ENCODE assay signal across 11 cellular contexts in the genomic region with DNA sequence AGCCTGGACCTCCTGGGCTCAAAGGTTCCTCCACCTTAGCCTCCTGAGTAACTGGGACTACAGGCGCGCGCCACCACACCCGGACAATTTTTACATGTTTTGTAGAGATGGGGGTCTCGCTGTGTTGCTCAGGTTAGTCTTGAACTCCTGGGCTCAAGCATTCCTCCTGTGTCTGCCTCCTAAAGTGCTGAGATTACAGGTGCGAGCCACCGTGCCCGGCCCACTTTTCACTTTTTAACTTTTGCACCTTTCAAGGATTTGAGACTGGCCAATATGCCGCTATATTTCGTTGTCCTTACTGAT. TPM values are rescaled to one million over a fixed set of nuclear protein-coding genes. Genes with fewer than 3 reads are reported as not detected.
DNase-seq lines count a peak whose midpoint lies in the region; ATAC-seq and TF ChIP-seq lines count a peak whose summit lies in the region.
"Had no signal": no experiment of that assay in that cellular context is flagged by ENCODE, and none has a peak within 500 bp of the region (broad histone marks: within the 10 kb centered on the region; RNA-seq: fewer than 3 reads in every experiment).

No MANE protein-coding gene starts in this region.

- no peaks in the 10 kb centered on the region for H4K20me1 ChIP-seq in GM23338 (replicated peaks; ENCODE audit: insufficient read depth)

- no peak for TF ChIP-seq EP300 in sigmoid colon (IDR thresholded peaks at IDR 0.05)

- intact Hi-C loops in sigmoid colon (cut with DNase I): loop anchor here (2.0 to 5.0 kb wide), 2 partner anchors 41 to 117 kb away; no protein-coding TSS in a partner anchor

- WGBS in sigmoid colon, 2 donors: 94% methylated on average over 10 of the region's 10 CpGs

- H3K4me1 Mint-ChIP-seq in GM23338 (peaks cover 57% of the 10 kb centered on the region), WTC11 (peaks cover 66% of the 10 kb centered on the region)

- no peak for DNase-seq in GM23338 (ENCODE audit: low spot score)
- no peak for DNase-seq in WTC11 (ENCODE audit: low spot score)
- DNase-seq in fibroblast of villous mesenchyme (ENCODE audit: low read depth): no peak
- DNase-seq in sigmoid colon: no peak
- no peak for DNase-seq in D341Med (ENCODE audit: low spot score)
- no peak for DNase-seq in NCI-H345 (lab: John Stamatoyannopoulos, UW)
- no peak for DNase-seq in NCI-H82 (lab: John Stamatoyannopoulos, UW)
- DNase-seq: GF-D8, occipital lobe had no signal

- peaks cover 10% of the 10 kb centered on the region for H3F3A ChIP-seq in GM23338 (replicated peaks; ENCODE audit: low read depth)

- POLR2A ChIA-PET in WTC11 (lab: Charles Lee): no interaction called here

- TF ChIP-seq CTCF in GM23338 (conservative IDR thresholded peaks at IDR 0.05; ENCODE audit: low read depth in 2 of 2): no peak
- no peak for TF ChIP-seq CTCF in WTC11 (IDR thresholded peaks at IDR 0.05)
- TF ChIP-seq CTCF in fibroblast of villous mesenchyme (IDR thresholded peaks at IDR 0.05; ENCODE audit: insufficient read depth, low read depth, low read length): no peak
- TF ChIP-seq CTCF in sigmoid colon (IDR thresholded peaks at IDR 0.05): no peak

- H3K9me3 Mint-ChIP-seq in GM23338 (peaks cover 3% of the 10 kb centered on the region), WTC11 (no peaks in the 10 kb centered on the region)

- H2AFZ ChIP-seq in GM23338: no peak overlapping the region

- H3K4me3 Mint-ChIP-seq in GM23338: peak overlapping the region; percentile 76
- peak overlapping the region; percentile 70 for H3K4me3 Mint-ChIP-seq in WTC11

- H3K36me3 Mint-ChIP-seq in GM23338 (ENCODE audit: low read depth): peaks cover 15% of the 10 kb centered on the region; the same call in 2 of the 3 replicates
- H3K36me3 Mint-ChIP-seq in WTC11: peaks cover 6% of the 10 kb centered on the region; the same call in 1 of the 2 replicates

- no peak for TF ChIP-seq POLR2A in sigmoid colon (IDR thresholded peaks at IDR 0.05)

- H3K27me3 ChIP-seq in GM23338 (ENCODE audit: insufficient read depth) (no peaks in the 10 kb centered on the region), sigmoid colon (no peaks in the 10 kb centered on the region)

- H3K4me2 ChIP-seq in GM23338: peak overlapping the region; percentile 46

- peak overlapping the region; percentile 71 for H3K4me3 ChIP-seq in GM23338
- peak overlapping the region; percentile 73 for H3K4me3 ChIP-seq in fibroblast of villous mesenchyme (ENCODE audit: low read depth, low read length)
- H3K4me3 ChIP-seq in sigmoid colon: peak overlapping the region in 2 of 4 donors; percentile 93 to 94

- peaks cover 28% of the 10 kb centered on the region for H3K4me1 ChIP-seq in GM23338 (ENCODE audit: insufficient read depth)
- H3K4me1 ChIP-seq in sigmoid colon: peaks cover 0 to 39% (median 28%) of the 10 kb centered on the region in 4 donors

- CTCF ChIA-PET in WTC11 (lab: Charles Lee): interaction anchor here (1.2 to 4.2 kb wide), 2 partner anchors 102 to 127 kb away, joined by 3 to 20 read pairs; no protein-coding TSS in a partner anchor

- H3K27ac Mint-ChIP-seq in GM23338 (peak overlapping the region; percentile 91), WTC11 (peak overlapping the region; percentile 96)

- H3K36me3 ChIP-seq in GM23338 (ENCODE audit: insufficient read depth) (no peaks in the 10 kb centered on the region), sigmoid colon (no peaks in the 10 kb centered on the region)

- no peaks in the 10 kb centered on the region for H3K9me3 ChIP-seq in sigmoid colon

- peaks cover 31% of the 10 kb centered on the region for H3K79me2 ChIP-seq in GM23338 (replicated peaks; ENCODE audit: insufficient read depth)

- ATAC-seq in GM23338 (no peak), WTC11 (no peak), HG03025 (IDR thresholded peaks at IDR 0.05; ENCODE audit: low FRiP score, unreplicated experiment) (no peak)

- no peaks in the 10 kb centered on the region for H3K9me2 ChIP-seq in GM23338 (ENCODE audit: insufficient read depth)

- peak overlapping the region; percentile 97 for H3K27ac ChIP-seq in GM23338 (ENCODE audit: low read depth)
- peak overlapping the region; percentile 92 to 95 (median 93) for H3K27ac ChIP-seq in sigmoid colon
- H3K27ac ChIP-seq: HL-60 had no signal

- H3K27me3 Mint-ChIP-seq in GM23338 (ENCODE audit: insufficient read depth, low read depth, poor library complexity) (peaks cover 28% of the 10 kb centered on the region), WTC11 (ENCODE audit: low read depth) (no peaks in the 10 kb centered on the region)

TF ChIP-seq in GM23338, 12 proteins besides CTCF, POLR2A, EP300 and RAD21 (continues in another document):
- no peak for TF ChIP-seq STAT1 (IDR thresholded peaks at IDR 0.05; ENCODE audit: unreplicated experiment)
- no peak for TF ChIP-seq ZNF114 (CRISPR knock-in tag; IDR thresholded peaks at IDR 0.05)
- no peak for TF ChIP-seq JUNB (IDR thresholded peaks at IDR 0.05; ENCODE audit: unreplicated experiment)
- no peak for TF ChIP-seq NANOG (IDR thresholded peaks at IDR 0.05; ENCODE audit: borderline replicate concordance)
- no peak for TF ChIP-seq EZH2 (IDR thresholded peaks at IDR 0.05; ENCODE audit: low read depth, unreplicated experiment)
- TF ChIP-seq ETS1 (IDR thresholded peaks at IDR 0.05): no peak
- no peak for TF ChIP-seq EZH2phosphoT487 (IDR thresholded peaks at IDR 0.05; ENCODE audit: unreplicated experiment)
- TF ChIP-seq CREB1 (CRISPR knock-in tag; IDR thresholded peaks at IDR 0.05; ENCODE audit: low read depth): no peak

TF ChIP-seq in WTC11, 78 proteins besides CTCF, POLR2A, EP300 and RAD21 (continues in another document):
- TF ChIP-seq, protein P1, sequence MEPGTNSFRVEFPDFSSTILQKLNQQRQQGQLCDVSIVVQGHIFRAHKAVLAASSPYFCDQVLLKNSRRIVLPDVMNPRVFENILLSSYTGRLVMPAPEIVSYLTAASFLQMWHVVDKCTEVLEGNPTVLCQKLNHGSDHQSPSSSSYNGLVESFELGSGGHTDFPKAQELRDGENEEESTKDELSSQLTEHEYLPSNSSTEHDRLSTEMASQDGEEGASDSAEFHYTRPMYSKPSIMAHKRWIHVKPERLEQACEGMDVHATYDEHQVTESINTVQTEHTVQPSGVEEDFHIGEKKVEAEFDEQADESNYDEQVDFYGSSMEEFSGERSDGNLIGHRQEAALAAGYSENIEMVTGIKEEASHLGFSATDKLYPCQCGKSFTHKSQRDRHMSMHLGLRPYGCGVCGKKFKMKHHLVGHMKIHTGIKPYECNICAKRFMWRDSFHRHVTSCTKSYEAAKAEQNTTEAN (CRISPR knock-in tag; IDR thresholded peaks at IDR 0.05): no peak
- TF ChIP-seq KAT7 (CRISPR knock-in tag; IDR thresholded peaks at IDR 0.05; ENCODE audit: borderline replicate concordance) (no peak), NR1H2 (CRISPR knock-in tag; IDR thresholded peaks at IDR 0.05) (no peak), NFYB (CRISPR knock-in tag; conservative IDR thresholded peaks at IDR 0.05; ENCODE audit: low read depth) (no peak)
- TF ChIP-seq, protein P2, sequence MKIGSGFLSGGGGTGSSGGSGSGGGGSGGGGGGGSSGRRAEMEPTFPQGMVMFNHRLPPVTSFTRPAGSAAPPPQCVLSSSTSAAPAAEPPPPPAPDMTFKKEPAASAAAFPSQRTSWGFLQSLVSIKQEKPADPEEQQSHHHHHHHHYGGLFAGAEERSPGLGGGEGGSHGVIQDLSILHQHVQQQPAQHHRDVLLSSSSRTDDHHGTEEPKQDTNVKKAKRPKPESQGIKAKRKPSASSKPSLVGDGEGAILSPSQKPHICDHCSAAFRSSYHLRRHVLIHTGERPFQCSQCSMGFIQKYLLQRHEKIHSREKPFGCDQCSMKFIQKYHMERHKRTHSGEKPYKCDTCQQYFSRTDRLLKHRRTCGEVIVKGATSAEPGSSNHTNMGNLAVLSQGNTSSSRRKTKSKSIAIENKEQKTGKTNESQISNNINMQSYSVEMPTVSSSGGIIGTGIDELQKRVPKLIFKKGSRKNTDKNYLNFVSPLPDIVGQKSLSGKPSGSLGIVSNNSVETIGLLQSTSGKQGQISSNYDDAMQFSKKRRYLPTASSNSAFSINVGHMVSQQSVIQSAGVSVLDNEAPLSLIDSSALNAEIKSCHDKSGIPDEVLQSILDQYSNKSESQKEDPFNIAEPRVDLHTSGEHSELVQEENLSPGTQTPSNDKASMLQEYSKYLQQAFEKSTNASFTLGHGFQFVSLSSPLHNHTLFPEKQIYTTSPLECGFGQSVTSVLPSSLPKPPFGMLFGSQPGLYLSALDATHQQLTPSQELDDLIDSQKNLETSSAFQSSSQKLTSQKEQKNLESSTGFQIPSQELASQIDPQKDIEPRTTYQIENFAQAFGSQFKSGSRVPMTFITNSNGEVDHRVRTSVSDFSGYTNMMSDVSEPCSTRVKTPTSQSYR (CRISPR knock-in tag; IDR thresholded peaks at IDR 0.05): no peak
- TF ChIP-seq, protein P3, sequence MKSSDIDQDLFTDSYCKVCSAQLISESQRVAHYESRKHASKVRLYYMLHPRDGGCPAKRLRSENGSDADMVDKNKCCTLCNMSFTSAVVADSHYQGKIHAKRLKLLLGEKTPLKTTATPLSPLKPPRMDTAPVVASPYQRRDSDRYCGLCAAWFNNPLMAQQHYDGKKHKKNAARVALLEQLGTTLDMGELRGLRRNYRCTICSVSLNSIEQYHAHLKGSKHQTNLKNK (CRISPR knock-in tag; IDR thresholded peaks at IDR 0.05): no peak

RNA-seq across cellular contexts. Expression of gene ITGB5, which starts 0.8 kb away (rescaled TPM):
- total RNA-seq in GM23338 (2014; rRNA removed; shearing (Covaris generic)): 242 and 269 TPM in 2 replicates
- polyA plus RNA-seq in GM23338 (2016; fragmentation: Nextera tagmentation; extraction: Ambion mirVana) (63.6 and 68.2 TPM in 2 replicates), sigmoid colon (10 to 100 TPM; 15.0 to 27.0 (median 22.7) TPM)
- total RNA-seq in WTC11 (2021) (292 to 339 TPM (median 296 TPM) in 3 replicates), fibroblast of villous mesenchyme (229 and 231 TPM in 2 replicates), sigmoid colon (100 to 1,000 TPM in 2 of 4 donors, 10 to 100 TPM in 2; 89.2 to 203 (median 125) TPM)

RNA-seq across cellular contexts. Expression of gene MUC13, which starts 46.6 kb away (rescaled TPM):
- total RNA-seq in GM23338 (2014; rRNA removed; shearing (Covaris generic)): not detected in 2 replicates
- not detected in 2 replicates for polyA plus RNA-seq in GM23338 (2016; fragmentation: Nextera tagmentation; extraction: Ambion mirVana)
- 0.22 to 0.34 TPM in 2 of 3 replicates, not detected in the other for total RNA-seq in WTC11 (2021)
- total RNA-seq in fibroblast of villous mesenchyme: 0.32 TPM in 1 of 2 replicates, not detected in the other
- 1 to 10 TPM in 1 of 4 donors, not detected in 3; 1.4 TPM for total RNA-seq in sigmoid colon
- polyA plus RNA-seq in sigmoid colon: 100 to 1,000 TPM in 2 of 3 donors, 10 to 100 TPM in 1; 81.7 to 440 (median 156) TPM
- total RNA-seq: occipital lobe had no signal
